Comparison of ENCODE assay signal across 8 cellular contexts in the genomic region with DNA sequence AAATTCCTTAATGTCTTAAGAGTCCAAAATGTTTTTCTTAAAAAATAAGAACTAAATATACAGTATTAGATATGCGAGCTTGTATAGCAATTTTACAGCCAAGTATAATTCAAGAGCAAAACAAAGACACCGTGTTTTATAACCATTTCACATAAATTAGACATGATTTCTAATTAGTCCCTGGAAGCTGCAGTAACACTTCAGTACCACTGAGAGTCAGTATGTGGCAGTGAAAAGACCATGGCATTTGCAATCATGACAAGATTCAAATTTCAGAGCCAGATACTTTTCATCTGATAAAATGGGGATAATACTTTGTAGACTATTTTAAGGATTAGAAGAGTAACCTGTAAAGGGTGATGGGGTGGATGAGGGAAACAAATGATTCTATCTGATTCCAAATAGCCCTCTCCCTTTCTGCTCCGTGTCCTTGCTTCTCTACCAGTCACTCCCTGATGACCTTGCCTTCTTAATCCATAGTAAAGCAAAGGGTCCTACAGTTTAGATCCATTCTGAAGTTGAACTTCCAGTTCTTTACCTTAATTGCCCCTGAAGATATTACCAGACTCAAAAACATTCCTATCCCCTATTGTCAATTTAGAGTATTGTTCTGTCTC.
DNase-seq lines count a peak whose midpoint lies in the region; TF ChIP-seq lines count a peak whose summit lies in the region.

No MANE protein-coding gene starts in this region.

- H3K4me1 ChIP-seq in osteoblast (ENCODE audit: insufficient read depth, low read length) = no peaks in the 10 kb centered on the region

- no peak overlapping the region for H3K4me2 ChIP-seq in osteoblast (ENCODE audit: insufficient read depth, low read length)

- no peaks in the 10 kb centered on the region for H4K20me1 ChIP-seq in osteoblast (ENCODE audit: insufficient read depth, low read length)

- no peaks in the 10 kb centered on the region for H3K9me3 ChIP-seq in osteoblast (ENCODE audit: low read depth, low read length)

- peak; percentile 26 for DNase-seq in DMS114 treated with DMSO at 0.1 percent for 48 hours (lab: John Stamatoyannopoulos, UW; ENCODE audit: unreplicated experiment)
- peak; percentile 2 for DNase-seq in GM19240 (ENCODE audit: insufficient read length, low spot score)
- DNase-seq in HS-5 (ENCODE audit: low read depth) = peak; percentile 18
- DNase-seq in SHP77 (lab: John Stamatoyannopoulos, UW) = peak; percentile 6 to 26
- DNase-seq in fibroblast of gingiva (ENCODE audit: low read depth) = peak; percentile 60
- no peak for DNase-seq in osteoblast (ENCODE audit: insufficient read length, low spot score, missing footprints)
- no peak for DNase-seq in activated naive CD4-positive, alpha-beta T cell treated with anti-CD3 and anti-CD28 coated beads, Interleukin-2, amount 50 U/mL, for 16 hours
- no peak for DNase-seq in posterior vena cava (ENCODE audit: low spot score)

- no peaks in the 10 kb centered on the region for H3K36me3 ChIP-seq in osteoblast (ENCODE audit: insufficient read depth, low read length)

- no peak overlapping the region for H2AFZ ChIP-seq in osteoblast (ENCODE audit: low read length)

- intact Hi-C loops in posterior vena cava (cut with DNase I) = no loop called here

- H3K27ac ChIP-seq in osteoblast (ENCODE audit: low read depth, low read length) = no peak overlapping the region

- no peaks in the 10 kb centered on the region for H3K79me2 ChIP-seq in osteoblast (ENCODE audit: insufficient read depth, low read length)

- H3K4me3 ChIP-seq in osteoblast (ENCODE audit: insufficient read depth, low read length) = no peak overlapping the region

- TF ChIP-seq CTCF in osteoblast (IDR thresholded peaks at IDR 0.05; ENCODE audit: extremely low read depth, low read depth, low read length) = peak; percentile 85

- H3K27me3 ChIP-seq in osteoblast (ENCODE audit: insufficient read depth, low read length) = no peaks in the 10 kb centered on the region

Comparison
In these comparisons a context has a peak if more than half of its experiments do, and no peak if none do; other contexts are left out.
1. DNase-seq: peak in DMS114 treated with DMSO at 0.1 percent for 48 hours (single experiment), GM19240 (single experiment), HS-5 (single experiment), SHP77 (2 of 2) and fibroblast of gingiva (single experiment); none in osteoblast (single experiment), activated naive CD4-positive, alpha-beta T cell treated with anti-CD3 and anti-CD28 coated beads, Interleukin-2, amount 50 U/mL, for 16 hours (single experiment) and posterior vena cava (single experiment).